ENCODE assay signal across 1 cellular context in the genomic region with DNA sequence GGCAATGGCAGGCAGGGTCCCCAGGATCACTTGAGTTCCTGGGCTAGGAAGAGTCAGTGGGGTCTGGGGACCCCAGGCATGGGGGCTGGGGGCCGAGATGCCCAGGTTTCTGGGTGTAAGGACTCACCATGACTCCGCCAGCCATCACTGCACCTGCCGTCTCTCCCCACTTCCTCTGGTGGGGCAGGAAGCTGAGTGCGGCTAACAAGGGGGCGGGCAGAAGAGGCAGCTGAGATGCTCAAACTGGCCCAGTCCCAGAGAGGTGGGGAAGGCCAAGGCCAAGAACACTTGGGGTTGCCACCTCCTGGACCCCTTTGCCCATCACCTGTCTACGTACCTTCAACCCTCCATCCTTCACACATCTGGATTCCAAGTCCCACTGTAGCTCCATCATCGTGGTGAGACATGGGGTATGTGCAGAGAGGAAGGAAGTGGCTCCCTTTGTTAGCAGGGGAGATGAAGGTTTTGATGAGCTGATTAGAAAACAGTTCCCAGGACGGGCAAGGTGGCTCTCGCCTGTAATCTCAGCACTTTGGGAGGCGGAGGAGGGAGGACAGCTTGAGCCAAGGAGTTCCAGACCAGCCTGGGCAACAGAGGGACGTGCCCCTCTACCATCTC.
A peak's percentile ranks its signal among the peaks of the same experiment; 100 is the strongest.
TF ChIP-seq lines count a peak whose summit lies in the region.

A gene with protein sequence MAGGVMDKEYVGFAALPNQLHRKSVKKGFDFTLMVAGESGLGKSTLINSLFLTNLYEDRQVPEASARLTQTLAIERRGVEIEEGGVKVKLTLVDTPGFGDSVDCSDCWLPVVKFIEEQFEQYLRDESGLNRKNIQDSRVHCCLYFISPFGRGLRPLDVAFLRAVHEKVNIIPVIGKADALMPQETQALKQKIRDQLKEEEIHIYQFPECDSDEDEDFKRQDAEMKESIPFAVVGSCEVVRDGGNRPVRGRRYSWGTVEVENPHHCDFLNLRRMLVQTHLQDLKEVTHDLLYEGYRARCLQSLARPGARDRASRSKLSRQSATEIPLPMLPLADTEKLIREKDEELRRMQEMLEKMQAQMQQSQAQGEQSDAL (minus strand): TSS at position 164 of the 618 bp plus-strand sequence. CDS start 19 bp downstream, at position 145.

TF ChIP-seq in GM12878, 131 proteins besides CTCF, POLR2A, EP300 and RAD21 (continued from another document):
- TF ChIP-seq CREM (IDR thresholded peaks at IDR 0.05; ENCODE audit: low read depth) (peak; percentile 28; the same call in 1 of the 2 replicates), TARDBP (IDR thresholded peaks at IDR 0.05; ENCODE audit: borderline replicate concordance) (no peak), HCFC1 (IDR thresholded peaks at IDR 0.05; ENCODE audit: low read length) (no peak), HDGF (IDR thresholded peaks at IDR 0.05) (0 out of 2 replicates have a peak, but pooled peaks have one; percentile 53), FOXK2 (IDR thresholded peaks at IDR 0.05) (no peak), SUZ12 (IDR thresholded peaks at IDR 0.05; ENCODE audit: unreplicated experiment) (no peak), MEF2B (IDR thresholded peaks at IDR 0.05; ENCODE audit: partially characterized antibody, poor library complexity, severe bottlenecking) (no peak), TCF12 (IDR thresholded peaks at IDR 0.05; ENCODE audit: low read depth, low read length) (peak; percentile 89), ZNF622 (IDR thresholded peaks at IDR 0.05) (no peak), GABPA (IDR thresholded peaks at IDR 0.05; ENCODE audit: low read depth) (peak; percentile 81), NRF1 (conservative IDR thresholded peaks at IDR 0.05; ENCODE audit: low read depth, low read length) (no peak), POU2F2 (IDR thresholded peaks at IDR 0.05; ENCODE audit: borderline replicate concordance, low read depth, low read length) (0 out of 3 replicates have a peak, but pooled peaks have one; percentile 54), NR2C2 (IDR thresholded peaks at IDR 0.05; ENCODE audit: borderline replicate concordance, control insufficient read depth, insufficient read length, low read depth) (no peak), KLF5 (IDR thresholded peaks at IDR 0.05; ENCODE audit: partially characterized antibody) (no peak), SREBF1 (IDR thresholded peaks at IDR 0.05; ENCODE audit: low read length) (no peak), RUNX3 (IDR thresholded peaks at IDR 0.05; ENCODE audit: low read length) (peak; percentile 71), NBN (IDR thresholded peaks at IDR 0.05) (no peak)
- TF ChIP-seq, protein P1, sequence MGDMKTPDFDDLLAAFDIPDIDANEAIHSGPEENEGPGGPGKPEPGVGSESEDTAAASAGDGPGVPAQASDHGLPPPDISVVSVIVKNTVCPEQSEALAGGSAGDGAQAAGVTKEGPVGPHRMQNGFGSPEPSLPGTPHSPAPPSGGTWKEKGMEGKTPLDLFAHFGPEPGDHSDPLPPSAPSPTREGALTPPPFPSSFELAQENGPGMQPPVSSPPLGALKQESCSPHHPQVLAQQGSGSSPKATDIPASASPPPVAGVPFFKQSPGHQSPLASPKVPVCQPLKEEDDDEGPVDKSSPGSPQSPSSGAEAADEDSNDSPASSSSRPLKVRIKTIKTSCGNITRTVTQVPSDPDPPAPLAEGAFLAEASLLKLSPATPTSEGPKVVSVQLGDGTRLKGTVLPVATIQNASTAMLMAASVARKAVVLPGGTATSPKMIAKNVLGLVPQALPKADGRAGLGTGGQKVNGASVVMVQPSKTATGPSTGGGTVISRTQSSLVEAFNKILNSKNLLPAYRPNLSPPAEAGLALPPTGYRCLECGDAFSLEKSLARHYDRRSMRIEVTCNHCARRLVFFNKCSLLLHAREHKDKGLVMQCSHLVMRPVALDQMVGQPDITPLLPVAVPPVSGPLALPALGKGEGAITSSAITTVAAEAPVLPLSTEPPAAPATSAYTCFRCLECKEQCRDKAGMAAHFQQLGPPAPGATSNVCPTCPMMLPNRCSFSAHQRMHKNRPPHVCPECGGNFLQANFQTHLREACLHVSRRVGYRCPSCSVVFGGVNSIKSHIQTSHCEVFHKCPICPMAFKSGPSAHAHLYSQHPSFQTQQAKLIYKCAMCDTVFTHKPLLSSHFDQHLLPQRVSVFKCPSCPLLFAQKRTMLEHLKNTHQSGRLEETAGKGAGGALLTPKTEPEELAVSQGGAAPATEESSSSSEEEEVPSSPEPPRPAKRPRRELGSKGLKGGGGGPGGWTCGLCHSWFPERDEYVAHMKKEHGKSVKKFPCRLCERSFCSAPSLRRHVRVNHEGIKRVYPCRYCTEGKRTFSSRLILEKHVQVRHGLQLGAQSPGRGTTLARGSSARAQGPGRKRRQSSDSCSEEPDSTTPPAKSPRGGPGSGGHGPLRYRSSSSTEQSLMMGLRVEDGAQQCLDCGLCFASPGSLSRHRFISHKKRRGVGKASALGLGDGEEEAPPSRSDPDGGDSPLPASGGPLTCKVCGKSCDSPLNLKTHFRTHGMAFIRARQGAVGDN (IDR thresholded peaks at IDR 0.05) = peak; percentile 74
- TF ChIP-seq, protein P2, sequence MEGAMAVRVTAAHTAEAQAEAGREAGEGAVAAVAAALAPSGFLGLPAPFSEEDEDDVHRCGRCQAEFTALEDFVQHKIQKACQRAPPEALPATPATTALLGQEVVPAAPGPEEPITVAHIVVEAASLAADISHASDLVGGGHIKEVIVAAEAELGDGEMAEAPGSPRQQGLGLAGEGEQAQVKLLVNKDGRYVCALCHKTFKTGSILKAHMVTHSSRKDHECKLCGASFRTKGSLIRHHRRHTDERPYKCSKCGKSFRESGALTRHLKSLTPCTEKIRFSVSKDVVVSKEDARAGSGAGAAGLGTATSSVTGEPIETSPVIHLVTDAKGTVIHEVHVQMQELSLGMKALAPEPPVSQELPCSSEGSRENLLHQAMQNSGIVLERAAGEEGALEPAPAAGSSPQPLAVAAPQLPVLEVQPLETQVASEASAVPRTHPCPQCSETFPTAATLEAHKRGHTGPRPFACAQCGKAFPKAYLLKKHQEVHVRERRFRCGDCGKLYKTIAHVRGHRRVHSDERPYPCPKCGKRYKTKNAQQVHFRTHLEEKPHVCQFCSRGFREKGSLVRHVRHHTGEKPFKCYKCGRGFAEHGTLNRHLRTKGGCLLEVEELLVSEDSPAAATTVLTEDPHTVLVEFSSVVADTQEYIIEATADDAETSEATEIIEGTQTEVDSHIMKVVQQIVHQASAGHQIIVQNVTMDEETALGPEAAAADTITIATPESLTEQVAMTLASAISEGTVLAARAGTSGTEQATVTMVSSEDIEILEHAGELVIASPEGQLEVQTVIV (IDR thresholded peaks at IDR 0.05; ENCODE audit: borderline replicate concordance, partially characterized antibody) = no peak
- TF ChIP-seq, protein P3, sequence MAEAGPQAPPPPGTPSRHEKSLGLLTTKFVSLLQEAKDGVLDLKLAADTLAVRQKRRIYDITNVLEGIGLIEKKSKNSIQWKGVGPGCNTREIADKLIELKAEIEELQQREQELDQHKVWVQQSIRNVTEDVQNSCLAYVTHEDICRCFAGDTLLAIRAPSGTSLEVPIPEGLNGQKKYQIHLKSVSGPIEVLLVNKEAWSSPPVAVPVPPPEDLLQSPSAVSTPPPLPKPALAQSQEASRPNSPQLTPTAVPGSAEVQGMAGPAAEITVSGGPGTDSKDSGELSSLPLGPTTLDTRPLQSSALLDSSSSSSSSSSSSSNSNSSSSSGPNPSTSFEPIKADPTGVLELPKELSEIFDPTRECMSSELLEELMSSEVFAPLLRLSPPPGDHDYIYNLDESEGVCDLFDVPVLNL (IDR thresholded peaks at IDR 0.05; ENCODE audit: low read depth, low read length) = no peak
